12 cellular contexts compared by ENCODE assay signal in the genomic region with DNA sequence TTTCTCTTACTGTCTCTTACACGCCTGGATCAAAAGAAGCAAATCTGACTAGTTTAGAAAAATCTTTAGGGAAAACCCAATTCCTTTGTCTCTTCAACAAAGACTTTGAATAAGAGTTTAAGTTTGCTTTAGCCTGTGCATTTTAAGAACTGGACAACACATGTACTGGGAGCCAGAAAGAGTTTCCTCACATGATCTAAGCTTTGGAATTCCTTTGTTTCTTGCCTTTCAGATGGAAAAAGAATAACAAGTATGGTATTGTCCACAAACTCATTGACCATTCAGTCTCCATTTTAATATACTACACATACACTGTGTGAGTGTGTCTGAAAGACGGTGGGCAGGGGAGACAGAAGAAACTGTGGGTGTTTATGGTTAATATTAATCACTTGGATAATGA.
DNase-seq lines count a peak whose midpoint lies in the region; ATAC-seq and TF ChIP-seq lines count a peak whose summit lies in the region.
"Had no signal": no experiment of that assay in that cellular context is flagged by ENCODE, and none has a peak within 500 bp of the region (broad histone marks: within the 10 kb centered on the region; RNA-seq: fewer than 3 reads in every experiment).

No MANE protein-coding gene starts in this region.

- no peak for TF ChIP-seq POLR2A in esophagus muscularis mucosa (IDR thresholded peaks at IDR 0.05; ENCODE audit: low read depth)
- TF ChIP-seq POLR2A in upper lobe of left lung (IDR thresholded peaks at IDR 0.05) = no peak

- no peak for ATAC-seq in SK-N-SH treated with all-trans-retinoic acid at 6 μM for 48 hours
- ATAC-seq in GM18868 (IDR thresholded peaks at IDR 0.05; ENCODE audit: unreplicated experiment) = no peak
- ATAC-seq in HG02798 (IDR thresholded peaks at IDR 0.05; ENCODE audit: poor library complexity, unreplicated experiment) = no peak
- no peak for ATAC-seq in upper lobe of left lung (ENCODE audit: low FRiP score in 2 of 2)
- no peak for ATAC-seq in HG02884 (IDR thresholded peaks at IDR 0.05; ENCODE audit: unreplicated experiment)
- ATAC-seq: right cardiac atrium had no signal

- peak overlapping the region in 4 of 7 donors; percentile 3 to 76 (median 14) for H3K4me3 Mint-ChIP-seq in CD8-positive, alpha-beta memory T cell

- H3K27me3 Mint-ChIP-seq in CD8-positive, alpha-beta memory T cell = no peaks in the 10 kb centered on the region

- no peak overlapping the region for H2BK5ac ChIP-seq in neuronal stem cell (ENCODE audit: low read length)

- H3K27me3 ChIP-seq in CD8-positive, alpha-beta memory T cell (ENCODE audit: insufficient read depth, low read length, poor library complexity, severe bottlenecking) = no peaks in the 10 kb centered on the region
- H3K27me3 ChIP-seq in esophagus muscularis mucosa (no peaks in the 10 kb centered on the region), neuronal stem cell (ENCODE audit: control insufficient read depth in 3 of 3, insufficient read depth in 3 of 3, low read depth in 1 of 3, low read length in 3 of 3) (no peaks in the 10 kb centered on the region), upper lobe of left lung (no peaks in the 10 kb centered on the region)
- H3K27me3 ChIP-seq: BLaER1 treated with 17β-estradiol and CSF1 and Interleukin-3, amounts not matched to agents 10 nM and 100 nM had no signal

- peak overlapping the region; percentile 27 for H2AFZ ChIP-seq in neuronal stem cell (ENCODE audit: low read length)

- TF ChIP-seq EP300 in esophagus muscularis mucosa (IDR thresholded peaks at IDR 0.05) (no peak), upper lobe of left lung (IDR thresholded peaks at IDR 0.05) (no peak)

- H4K91ac ChIP-seq in neuronal stem cell (ENCODE audit: low read depth, low read length, poor library complexity) = no peak overlapping the region

- H3K79me1 ChIP-seq in neuronal stem cell (ENCODE audit: low read depth, low read length) = no peaks in the 10 kb centered on the region

- no peak overlapping the region for H2AK5ac ChIP-seq in neuronal stem cell (ENCODE audit: low read depth, low read length)

- intact Hi-C loops in esophagus muscularis mucosa (cut with DNase I) = no loop called here

- no peak overlapping the region for H3K23ac ChIP-seq in neuronal stem cell (ENCODE audit: low read depth, low read length, poor library complexity)

- H3K9me3 ChIP-seq in CD8-positive, alpha-beta memory T cell (ENCODE audit: low read length) = no peaks in the 10 kb centered on the region
- no peaks in the 10 kb centered on the region for H3K9me3 ChIP-seq in esophagus muscularis mucosa
- no peaks in the 10 kb centered on the region for H3K9me3 ChIP-seq in neuronal stem cell (replicated peaks in 1 of 2; ENCODE audit: control insufficient read depth in 2 of 2, insufficient read depth in 1 of 2, low read depth in 1 of 2, low read length in 2 of 2)
- H3K9me3 ChIP-seq in upper lobe of left lung = no peaks in the 10 kb centered on the region

- H3K36me3 Mint-ChIP-seq in CD8-positive, alpha-beta memory T cell = peaks cover 0 to 7% (median under 1%) of the 10 kb centered on the region in 3 donors

- no peak overlapping the region for H3K27ac ChIP-seq in CD8-positive, alpha-beta memory T cell (ENCODE audit: low read depth, low read length)
- H3K27ac ChIP-seq in esophagus muscularis mucosa (replicated peaks in 1 of 4) (peak overlapping the region in 3 of 4 donors; percentile 25 to 35 (median 29)), neuronal stem cell (replicated peaks; ENCODE audit: low read length) (no peak overlapping the region), upper lobe of left lung (no peak overlapping the region)

- no peak overlapping the region for H3K18ac ChIP-seq in neuronal stem cell (ENCODE audit: low read length)

- H3K4me3 ChIP-seq in CD8-positive, alpha-beta memory T cell (ENCODE audit: low read length) = no peak overlapping the region
- H3K4me3 ChIP-seq in esophagus muscularis mucosa = no peak overlapping the region
- no peak overlapping the region for H3K4me3 ChIP-seq in neuronal stem cell (ENCODE audit: low read length in 2 of 2)
- no peak overlapping the region for H3K4me3 ChIP-seq in upper lobe of left lung
- H3K4me3 ChIP-seq: BLaER1 treated with 17β-estradiol and CSF1 and Interleukin-3, amounts not matched to agents 10 nM and 100 nM had no signal

- DNase-seq in CD8-positive, alpha-beta memory T cell = no peak
- no peak for DNase-seq in esophagus muscularis mucosa (ENCODE audit: extremely low spot score)
- no peak for DNase-seq in neuronal stem cell (ENCODE audit: low spot score)
- DNase-seq in upper lobe of left lung = no peak
- DNase-seq: central memory CD4-positive, alpha-beta T cell; NCI-H2171; right cardiac atrium had no signal

- no peaks in the 10 kb centered on the region for H3K36me3 ChIP-seq in CD8-positive, alpha-beta memory T cell (ENCODE audit: insufficient read depth, low read length)
- H3K36me3 ChIP-seq in esophagus muscularis mucosa (no peaks in the 10 kb centered on the region), neuronal stem cell (replicated peaks in 1 of 2; ENCODE audit: control insufficient read depth in 2 of 2, insufficient read depth in 2 of 2, low read length in 2 of 2) (no peaks in the 10 kb centered on the region), upper lobe of left lung (no peaks in the 10 kb centered on the region)

- CTCF ChIA-PET in CD8-positive, alpha-beta memory T cell (lab: Charles Lee) = no interaction called here

- no peak overlapping the region for H3K9ac ChIP-seq in neuronal stem cell (ENCODE audit: low read depth, low read length, poor library complexity)
- H3K9ac ChIP-seq: BLaER1 treated with 17β-estradiol and CSF1 and Interleukin-3, amounts not matched to agents 10 nM and 100 nM had no signal

- 70% methylated on average over 2 of the region's 2 CpGs for WGBS in esophagus muscularis mucosa
- no CpG with 5 or more reads among the region's 2 CpGs for WGBS in neuronal stem cell (ENCODE audit: extremely low coverage in 2 of 2, insufficient read length in 2 of 2, insufficient replicate concordance in 1 of 2), 2 donors
- 86 to 93% methylated on average over 2 of the region's 2 CpGs for WGBS in upper lobe of left lung, 2 donors

- H3K4ac ChIP-seq in neuronal stem cell (ENCODE audit: low read length) = no peak overlapping the region

- POLR2A ChIA-PET in CD8-positive, alpha-beta memory T cell (lab: Charles Lee) = no interaction called here

- H3K4me2 ChIP-seq in neuronal stem cell (ENCODE audit: insufficient read depth, low read length, poor library complexity, severe bottlenecking) = no peak overlapping the region

- peaks cover 67 to 88% (median 80%) of the 10 kb centered on the region in 3 donors for H3K4me1 Mint-ChIP-seq in CD8-positive, alpha-beta memory T cell

- H3K27ac Mint-ChIP-seq in CD8-positive, alpha-beta memory T cell = peak overlapping the region in 6 of 8 donors; percentile 6 to 85 (median 77)

- H3K14ac ChIP-seq in neuronal stem cell (ENCODE audit: low read length) = no peak overlapping the region

- no peak overlapping the region for H2BK15ac ChIP-seq in neuronal stem cell (ENCODE audit: low read length)

- peaks cover 40% of the 10 kb centered on the region for H3K4me1 ChIP-seq in CD8-positive, alpha-beta memory T cell (ENCODE audit: insufficient read depth, low read length)
- peaks cover 6 to 34% (median 26%) of the 10 kb centered on the region in 4 donors for H3K4me1 ChIP-seq in esophagus muscularis mucosa
- peaks cover 13 to 33% of the 10 kb centered on the region in 2 donors for H3K4me1 ChIP-seq in neuronal stem cell (ENCODE audit: control insufficient read depth in 2 of 2, insufficient read depth in 1 of 2, low read depth in 1 of 2, low read length in 2 of 2)
- peaks cover 0 to 19% (median 8%) of the 10 kb centered on the region in 4 donors for H3K4me1 ChIP-seq in upper lobe of left lung

- H2BK120ac ChIP-seq in neuronal stem cell (ENCODE audit: low read depth, low read length) = no peak overlapping the region

- TF ChIP-seq CTCF in esophagus muscularis mucosa (IDR thresholded peaks at IDR 0.05) (no peak), upper lobe of left lung (IDR thresholded peaks at IDR 0.05) (no peak)

- H4K8ac ChIP-seq in neuronal stem cell (ENCODE audit: low read depth, low read length) = no peak overlapping the region

- H2BK12ac ChIP-seq in neuronal stem cell (ENCODE audit: low read length) = no peak overlapping the region

- no peaks in the 10 kb centered on the region for H3K9me3 Mint-ChIP-seq in CD8-positive, alpha-beta memory T cell

TF ChIP-seq in SK-N-SH treated with all-trans-retinoic acid at 6 μM for 48 hours, 23 proteins besides CTCF, POLR2A, EP300 and RAD21:
- TF ChIP-seq GLIS3 (CRISPR knock-in tag; IDR thresholded peaks at IDR 0.05) (no peak), TOX (CRISPR knock-in tag; IDR thresholded peaks at IDR 0.05; ENCODE audit: borderline replicate concordance) (0 out of 2 replicates have a peak, but pooled peaks have one; percentile 43)

Comparison
In these comparisons a context has a peak if more than half of its experiments do, and no peak if none do; other contexts are left out.
1. H3K27ac ChIP-seq: peak in esophagus muscularis mucosa (3 of 4); none in CD8-positive, alpha-beta memory T cell (single experiment), neuronal stem cell (single experiment) and upper lobe of left lung (0 of 4).